In genomic region chr17:81034168-81034777, GRCh38 we compare ENCODE assay signal across 8 cellular contexts. TPM values are rescaled to one million over a fixed set of nuclear protein-coding genes. Genes with fewer than 3 reads are reported as not detected.
DNase-seq lines count a peak whose midpoint lies in the region; ATAC-seq and TF ChIP-seq lines count a peak whose summit lies in the region.

No MANE protein-coding gene starts in this region.

- BruUV-seq in IMR-90 (replicated peaks; lab: Mats Ljungman, UMichigan), result no TSS peak

- peak overlapping the region; percentile 87 for H3K4me3 Mint-ChIP-seq in mesothelial cell of epicardium

- H3K18ac ChIP-seq in IMR-90 (ENCODE audit: low read depth, low read length), result no peak overlapping the region

- peak overlapping the region; percentile 98 for H3K4me2 ChIP-seq in IMR-90 (ENCODE audit: low read depth, low read length)

- H2BK5ac ChIP-seq in IMR-90 (ENCODE audit: low read depth, low read length, poor library complexity, severe bottlenecking), result no peak overlapping the region

- H3K23ac ChIP-seq in IMR-90 (ENCODE audit: low read depth, low read length), result peak overlapping the region; percentile 86; the same call in 1 of the 2 replicates

- peaks cover 5% of the 10 kb centered on the region for H3K4me1 ChIP-seq in IMR-90 (ENCODE audit: control insufficient read depth, insufficient read depth, low read length)

- H3K4me1 Mint-ChIP-seq in mesothelial cell of epicardium, result peaks cover 48% of the 10 kb centered on the region

- peaks cover 26% of the 10 kb centered on the region for H4K20me1 ChIP-seq in IMR-90 (ENCODE audit: insufficient read depth, low read length)

- H3K27me3 ChIP-seq in IMR-90 (ENCODE audit: control insufficient read depth, insufficient read depth, low read length), result no peaks in the 10 kb centered on the region

- 1% methylated on average over 10 of the region's 49 CpGs; no CpG with 5 or more reads in 1 of the 2 experiments for WGBS in IMR-90 (ENCODE audit: extremely low coverage in 2 of 2, insufficient read length in 1 of 2), 2 experiments

- H3K36me3 Mint-ChIP-seq in mesothelial cell of epicardium, result no peaks in the 10 kb centered on the region

- peak overlapping the region; percentile 48 for H3K4ac ChIP-seq in IMR-90 (ENCODE audit: low read depth, low read length)

- H2BK15ac ChIP-seq in IMR-90 (ENCODE audit: low read depth, low read length), result no peak overlapping the region

- POLR2A ChIA-PET in IMR-90 (lab: Charles Lee; ENCODE audit: unreplicated experiment), result no interaction called here

- no peaks in the 10 kb centered on the region for H3K9me3 Mint-ChIP-seq in mesothelial cell of epicardium

- intact Hi-C loops in IMR-90 (cut with micrococcal nuclease), result loop anchor here (1.0 kb wide), 1 partner anchor 67 kb away; no protein-coding TSS in a partner anchor

- dilution Hi-C loops in IMR-90 (cut with HindIII; ENCODE audit: low sequenced_read_pairs, unreplicated experiment), result no loop called here

- no peaks in the 10 kb centered on the region for H3K27me3 Mint-ChIP-seq in mesothelial cell of epicardium (ENCODE audit: low read depth)

- H3K4me3 ChIP-seq in IMR-90 (ENCODE audit: insufficient read depth, low read depth, low read length), result peak overlapping the region; percentile 84

- H3K27ac ChIP-seq in IMR-90 (ENCODE audit: insufficient read depth, low read length) (peak overlapping the region; percentile 7; the same call in 1 of the 2 replicates), substantia nigra (ENCODE audit: low read depth, low read length, poor library complexity, severe bottlenecking) (no peak overlapping the region)

- peak overlapping the region; percentile 91 for H2AK9ac ChIP-seq in IMR-90 (replicated peaks; ENCODE audit: low read depth, low read length, poor library complexity)

- no peak overlapping the region; a peak in 1 of 4 replicates for H4K8ac ChIP-seq in IMR-90 (ENCODE audit: low read depth in 2 of 2, low read length in 2 of 2)

- peak overlapping the region; percentile 71 for H3K9ac ChIP-seq in IMR-90 (ENCODE audit: low read depth, low read length)

- peaks cover 3% of the 10 kb centered on the region; the same call in 1 of the 2 replicates for H3K9me1 ChIP-seq in IMR-90 (ENCODE audit: insufficient read depth, low read length)

- no peak overlapping the region for H2BK20ac ChIP-seq in IMR-90 (ENCODE audit: low read depth, low read length)

- peak overlapping the region; percentile 49; the same call in 1 of the 2 replicates for H2AK5ac ChIP-seq in IMR-90 (ENCODE audit: low read depth, low read length)

- ATAC-seq in GM19372 (IDR thresholded peaks at IDR 0.05; ENCODE audit: low read depth, unreplicated experiment), result peak; percentile 2
- peak; percentile 36 for ATAC-seq in IMR-90 (ENCODE audit: low read depth)
- ATAC-seq in HG03039 (IDR thresholded peaks at IDR 0.05; ENCODE audit: unreplicated experiment), result no peak

- no peak for TF ChIP-seq CTCF in IMR-90 (conservative IDR thresholded peaks at IDR 0.05; ENCODE audit: low read depth, low read length)
- no peak for TF ChIP-seq CTCF in mesothelial cell of epicardium (IDR thresholded peaks at IDR 0.05; ENCODE audit: unreplicated experiment)

- peak overlapping the region; percentile 85 for H2AFZ ChIP-seq in IMR-90 (replicated peaks; ENCODE audit: low read length, poor library complexity)

- peak overlapping the region; percentile 78 for H3K27ac Mint-ChIP-seq in mesothelial cell of epicardium

- no peak overlapping the region for H2BK120ac ChIP-seq in IMR-90 (ENCODE audit: low read depth, low read length)

- DNase-seq in IMR-90, result no peak
- peak; percentile 17 for DNase-seq in cerebellar cortex (ENCODE audit: low spot score)
- peak in 1 of 2 experiments; percentile 58 for DNase-seq in mesothelial cell of epicardium (ENCODE audit: low spot score in 2 of 2, unreplicated experiment in 2 of 2)
- no peak for DNase-seq in stimulated activated CD8-positive, alpha-beta memory T cell treated with anti-CD3 and anti-CD28 coated beads, Interleukin-4, amount 100 ng/mL, for 48 hours
- DNase-seq in activated CD8-positive, alpha-beta memory T cell treated with anti-CD3 and anti-CD28 coated beads, Interleukin-2, amount 50 U/mL, for 4 hours, result no peak
- no peak for DNase-seq in substantia nigra (lab: John Stamatoyannopoulos, UW)

- in situ Hi-C loops in IMR-90 (cut with MboI; ENCODE audit: low sequenced_read_pairs), result loop anchor here (5.0 kb wide), 1 partner anchor 63 kb away; no protein-coding TSS in a partner anchor

- H3K36me3 ChIP-seq in IMR-90 (ENCODE audit: control insufficient read depth, insufficient read depth, low read length), result peaks cover 15% of the 10 kb centered on the region; the same call in 1 of the 2 replicates

- peaks cover 7 to 42% of the 10 kb centered on the region in 2 experiments for H3K79me1 ChIP-seq in IMR-90 (ENCODE audit: low read depth in 1 of 2, low read length in 2 of 2)

- no peak overlapping the region for H4K5ac ChIP-seq in IMR-90 (ENCODE audit: low read depth, low read length)

- H4K91ac ChIP-seq in IMR-90 (ENCODE audit: insufficient read depth, low read depth, low read length), result no peak overlapping the region

- no peak for TF ChIP-seq POLR2A in IMR-90 (IDR thresholded peaks at IDR 0.05; ENCODE audit: low read depth, low read length)

- CTCF ChIA-PET in IMR-90 (lab: Yijun Ruan, JAX), result interaction anchor here (1.0 kb wide), 1 partner anchor 9 kb away, joined by 3 read pairs; no protein-coding TSS in a partner anchor

- H3K9me3 ChIP-seq in IMR-90 (ENCODE audit: control insufficient read depth, insufficient read depth, low read length), result no peaks in the 10 kb centered on the region

- H3K14ac ChIP-seq in IMR-90 (replicated peaks; ENCODE audit: low read depth, low read length), result peak overlapping the region; percentile 87

- no peak for TF ChIP-seq RAD21 in IMR-90 (IDR thresholded peaks at IDR 0.05; ENCODE audit: low read length)

- no peak overlapping the region for H3K56ac ChIP-seq in IMR-90 (ENCODE audit: extremely low read depth, insufficient read depth, low read length)

TF ChIP-seq in IMR-90, 13 proteins besides CTCF, POLR2A, EP300 and RAD21:
- TF ChIP-seq RCOR1 (IDR thresholded peaks at IDR 0.05; ENCODE audit: insufficient replicate concordance, low read length) (no peak), RFX5 (IDR thresholded peaks at IDR 0.05; ENCODE audit: low read depth, low read length) (no peak), BHLHE40 (IDR thresholded peaks at IDR 0.05; ENCODE audit: low read depth, low read length) (no peak), USF2 (IDR thresholded peaks at IDR 0.05; ENCODE audit: low read depth, low read length) (no peak), FOS (IDR thresholded peaks at IDR 0.05; ENCODE audit: low read depth, low read length) (no peak), MAFK (IDR thresholded peaks at IDR 0.05; ENCODE audit: low read depth, low read length) (no peak), CHD1 (IDR thresholded peaks at IDR 0.05; ENCODE audit: low read depth, low read length) (no peak), MAZ (IDR thresholded peaks at IDR 0.05; ENCODE audit: borderline replicate concordance, low read depth, low read length) (no peak), NFE2L2 (IDR thresholded peaks at IDR 0.05; ENCODE audit: low read depth, low read length) (no peak)

RNA-seq across cellular contexts. Expression of gene BAIAP2, which starts 0.7 kb away (rescaled TPM):
- total RNA-seq in IMR-90 (2012; rRNA removed) (18.3 and 22.8 TPM in 2 replicates), mesothelial cell of epicardium (46.5 to 48.9 TPM (median 47.6 TPM) in 3 replicates)
- 32.6 and 36.1 TPM in 2 replicates for polyA plus RNA-seq in IMR-90 (2012; rRNA removed)
- 27.3 and 38.0 TPM in 2 replicates for polyA plus RNA-seq in IMR-90 (2012; cell fraction: cytosol; rRNA removed)
- 37.9 and 82.6 TPM in 2 replicates for polyA plus RNA-seq in IMR-90 (2012; cell fraction: nucleus; rRNA removed; ENCODE audit: low replicate concordance)

RNA-seq across cellular contexts. Expression of gene CHMP6, which starts 42.6 kb away (rescaled TPM):
- total RNA-seq in IMR-90 (2012; rRNA removed) (5.0 and 7.2 TPM in 2 replicates), mesothelial cell of epicardium (23.1 to 26.9 TPM (median 26.5 TPM) in 3 replicates)
- polyA plus RNA-seq in IMR-90 (2012; rRNA removed), result 40.3 and 44.2 TPM in 2 replicates
- polyA plus RNA-seq in IMR-90 (2012; cell fraction: cytosol; rRNA removed), result 36.0 and 41.8 TPM in 2 replicates
- 18.8 and 27.5 TPM in 2 replicates for polyA plus RNA-seq in IMR-90 (2012; cell fraction: nucleus; rRNA removed; ENCODE audit: low replicate concordance)
